33 cellular contexts compared by ENCODE assay signal in genomic region chr5:127015716-127016115, GRCh38.
"Had no signal": no experiment of that assay in that cellular context is flagged by ENCODE, and none has a peak within 500 bp of the region (broad histone marks: within the 10 kb centered on the region; RNA-seq: fewer than 3 reads in every experiment).

No MANE protein-coding gene starts in this region.

- H3K4me1 ChIP-seq: adrenal gland, body of pancreas, breast epithelium had no signal

- FAIRE-seq: astrocyte, RCC 7860 had no signal

- H3K36me3 ChIP-seq: adrenal gland, breast epithelium had no signal

- H3K27ac ChIP-seq: adrenal gland, body of pancreas, breast epithelium, PC-9, RWPE1, VCaP had no signal

- H3K9me3 ChIP-seq: adrenal gland, body of pancreas, breast epithelium had no signal

- DNase-seq: activated B cell treated with CpG ODN at 0.5 μM for 24 hours; activated CD4-positive, alpha-beta memory T cell treated with anti-CD3 and anti-CD28 coated beads for 36 hours; activated CD4-positive, alpha-beta T cell treated with anti-CD3 and anti-CD28 coated beads for 4 hours; activated CD4-positive, alpha-beta T cell treated with anti-CD3 and anti-CD28 coated beads, Interleukin-2, amount 50 U/mL, for 1 hour; activated CD4-positive, CD25-positive, alpha-beta regulatory T cell treated with anti-CD3 and anti-CD28 coated beads, Interleukin-2, amount 50 U/mL, for 72 hours; activated CD8-positive, alpha-beta memory T cell treated with anti-CD3 and anti-CD28 coated beads, Interleukin-2, amount 50 U/mL, for 4 hours; activated gamma-delta T cell treated with Interleukin-2 at 50 U/mL for 16 hours; activated naive CD4-positive, alpha-beta T cell treated with anti-CD3 and anti-CD28 coated beads for 36 hours; activated T-cell treated with anti-CD3 and anti-CD28 coated beads for 4 hours; activated T-cell treated with anti-CD3 and anti-CD28 coated beads, Interleukin-2, amount 50 U/mL, for 4 hours; adrenal gland; body of pancreas; Karpas-422; NCI-H1092 treated with DMSO at 0.1 percent for 48 hours; NCI-H1417; NCI-H146; NCI-H187; NCI-H2029 treated with DMSO at 0.1 percent for 48 hours; NCI-H2171 treated with DMSO at 0.1 percent for 48 hours; NCI-H2227 treated with DMSO at 0.1 percent for 48 hours; NCI-H446; NCI-H510A treated with DMSO at 0.1 percent for 48 hours; NCI-H526 treated with DMSO at 0.1 percent for 48 hours; NCI-H774; PC-9; SIG-M5 had no signal

- H3K4me2 ChIP-seq: PC-9 had no signal

- ATAC-seq: activated naive CD4-positive, alpha-beta T cell treated with anti-CD3 and anti-CD28 coated beads, Interleukin-2, amount 50 U/mL, for 72 hours; activated T-cell treated with anti-CD3 and anti-CD28 coated beads, Interleukin-2, amount 50 U/mL, for 4 hours; body of pancreas; Right ventricle myocardium inferior had no signal

- H2AFZ ChIP-seq: PC-9 had no signal

- H3K4me3 ChIP-seq: adrenal gland, body of pancreas, breast epithelium, PC-9 had no signal

- H3K27me3 ChIP-seq: adrenal gland, body of pancreas, breast epithelium had no signal
